ENCODE assay signal across 1 cellular context in genomic region chr3:183637106-183637486, GRCh38.
TF ChIP-seq lines count a peak whose summit lies in the region.

No MANE protein-coding gene starts in this region.

TF ChIP-seq in K562, 482 proteins besides CTCF, POLR2A, EP300 and RAD21:
- TF ChIP-seq MGA (IDR thresholded peaks at IDR 0.05) (0 out of 2 replicates have a peak, but pooled peaks have one; percentile 6), GABPA (tag; conservative IDR thresholded peaks at IDR 0.05; ENCODE audit: low read depth) (peak; percentile 17; the same call in 1 of the 2 replicates), ZNF311 (CRISPR knock-in tag; IDR thresholded peaks at IDR 0.05) (0 out of 2 replicates have a peak, but pooled peaks have one; percentile 2), C11orf30 (IDR thresholded peaks at IDR 0.05; ENCODE audit: low read depth) (no peak), CREB3L1 (IDR thresholded peaks at IDR 0.05; ENCODE audit: borderline replicate concordance, low read depth) (0 out of 2 replicates have a peak, but pooled peaks have one; percentile 9), ESRRB (CRISPR knock-in tag; IDR thresholded peaks at IDR 0.05; ENCODE audit: borderline replicate concordance) (no peak), KDM1A (IDR thresholded peaks at IDR 0.05) (peak; percentile 61 to 68; a peak in 2 of 4 replicates)
- TF ChIP-seq, protein P1, sequence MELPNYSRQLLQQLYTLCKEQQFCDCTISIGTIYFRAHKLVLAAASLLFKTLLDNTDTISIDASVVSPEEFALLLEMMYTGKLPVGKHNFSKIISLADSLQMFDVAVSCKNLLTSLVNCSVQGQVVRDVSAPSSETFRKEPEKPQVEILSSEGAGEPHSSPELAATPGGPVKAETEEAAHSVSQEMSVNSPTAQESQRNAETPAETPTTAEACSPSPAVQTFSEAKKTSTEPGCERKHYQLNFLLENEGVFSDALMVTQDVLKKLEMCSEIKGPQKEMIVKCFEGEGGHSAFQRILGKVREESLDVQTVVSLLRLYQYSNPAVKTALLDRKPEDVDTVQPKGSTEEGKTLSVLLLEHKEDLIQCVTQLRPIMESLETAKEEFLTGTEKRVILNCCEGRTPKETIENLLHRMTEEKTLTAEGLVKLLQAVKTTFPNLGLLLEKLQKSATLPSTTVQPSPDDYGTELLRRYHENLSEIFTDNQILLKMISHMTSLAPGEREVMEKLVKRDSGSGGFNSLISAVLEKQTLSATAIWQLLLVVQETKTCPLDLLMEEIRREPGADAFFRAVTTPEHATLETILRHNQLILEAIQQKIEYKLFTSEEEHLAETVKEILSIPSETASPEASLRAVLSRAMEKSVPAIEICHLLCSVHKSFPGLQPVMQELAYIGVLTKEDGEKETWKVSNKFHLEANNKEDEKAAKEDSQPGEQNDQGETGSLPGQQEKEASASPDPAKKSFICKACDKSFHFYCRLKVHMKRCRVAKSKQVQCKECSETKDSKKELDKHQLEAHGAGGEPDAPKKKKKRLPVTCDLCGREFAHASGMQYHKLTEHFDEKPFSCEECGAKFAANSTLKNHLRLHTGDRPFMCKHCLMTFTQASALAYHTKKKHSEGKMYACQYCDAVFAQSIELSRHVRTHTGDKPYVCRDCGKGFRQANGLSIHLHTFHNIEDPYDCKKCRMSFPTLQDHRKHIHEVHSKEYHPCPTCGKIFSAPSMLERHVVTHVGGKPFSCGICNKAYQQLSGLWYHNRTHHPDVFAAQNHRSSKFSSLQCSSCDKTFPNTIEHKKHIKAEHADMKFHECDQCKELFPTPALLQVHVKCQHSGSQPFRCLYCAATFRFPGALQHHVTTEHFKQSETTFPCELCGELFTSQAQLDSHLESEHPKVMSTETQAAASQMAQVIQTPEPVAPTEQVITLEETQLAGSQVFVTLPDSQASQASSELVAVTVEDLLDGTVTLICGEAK (IDR thresholded peaks at IDR 0.05) = peak; percentile 53; the same call in 1 of the 2 replicates
- TF ChIP-seq, protein P1 (CRISPR knock-in tag; IDR thresholded peaks at IDR 0.05) = no peak
